15 cellular contexts compared by ENCODE assay signal in the genomic region with DNA sequence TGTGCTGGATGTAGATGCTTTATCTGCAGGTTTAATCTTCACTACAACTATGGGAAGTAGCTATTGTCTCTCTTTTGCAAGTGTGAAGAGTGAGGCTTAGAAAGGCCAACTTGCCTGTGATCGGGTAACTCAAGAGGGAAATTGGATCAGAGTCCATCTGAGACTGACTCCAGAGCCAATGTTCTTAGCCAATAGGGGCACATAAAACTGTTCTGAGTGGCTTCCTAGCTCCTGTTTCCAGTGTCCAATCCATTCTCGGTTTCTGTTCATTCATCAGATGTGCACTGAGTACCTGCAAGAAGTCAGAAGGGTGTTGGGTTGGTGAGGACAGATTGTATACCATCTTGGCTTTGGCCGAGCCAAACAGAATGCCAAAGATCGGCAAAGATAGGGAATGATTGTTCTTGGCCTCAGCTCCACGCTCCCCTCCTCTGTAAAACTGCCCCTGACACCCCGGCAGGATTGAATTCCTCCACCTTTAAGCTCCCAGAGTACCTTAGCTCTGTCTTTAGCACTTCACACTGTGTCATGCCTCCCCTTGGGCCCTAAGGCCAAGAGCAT.
DNase-seq lines count a peak whose midpoint lies in the region; ATAC-seq and TF ChIP-seq lines count a peak whose summit lies in the region.
"Had no signal": no experiment of that assay in that cellular context is flagged by ENCODE, and none has a peak within 500 bp of the region (broad histone marks: within the 10 kb centered on the region; RNA-seq: fewer than 3 reads in every experiment).

No MANE protein-coding gene starts in this region.

- no peaks in the 10 kb centered on the region for H3K36me3 ChIP-seq in heart right ventricle
- no peaks in the 10 kb centered on the region for H3K36me3 ChIP-seq in left lung
- H3K36me3 ChIP-seq: lower lobe of right lung had no signal

- no peak for DNase-seq in heart right ventricle
- no peak for DNase-seq in cardiac septum (ENCODE audit: low spot score)
- no peak for DNase-seq in natural killer cell
- no peak for DNase-seq in osteocyte (ENCODE audit: extremely low spot score, unreplicated experiment)
- no peak for DNase-seq in NCI-H146 (lab: John Stamatoyannopoulos, UW)
- no peak for DNase-seq in left lung
- DNase-seq in kidney tubule cell (ENCODE audit: low spot score) = no peak
- DNase-seq: activated CD8-positive, alpha-beta memory T cell treated with anti-CD3 and anti-CD28 coated beads, Interleukin-2, amount 50 U/mL, for 4 hours; activated naive CD8-positive, alpha-beta T cell treated with anti-CD3 and anti-CD28 coated beads, Interleukin-2, amount 10 ng/mL, durations not matched to agents 7 days and 5 days; GF-D8; lower lobe of right lung; NCI-H2029 treated with DMSO at 0.1 percent for 48 hours; NCI-H69 had no signal

- H3K36me3 Mint-ChIP-seq in natural killer cell (no peaks in the 10 kb centered on the region), osteocyte (ENCODE audit: unreplicated experiment) (no peaks in the 10 kb centered on the region)

- intact Hi-C loops in heart right ventricle (cut with DNase I) = loop anchor here in 3 of 10 donors (5.0 to 10.0 kb wide), 3 partner anchors 56 to 78 kb away; no protein-coding TSS in a partner anchor
- intact Hi-C loops in cardiac septum (cut with DNase I) = loop anchor here (5.0 kb wide), 1 partner anchor 93 kb away; no protein-coding TSS in a partner anchor
- intact Hi-C loops in natural killer cell (cut with micrococcal nuclease) = loop anchor here (2.0 kb wide), 1 partner anchor 68 kb away; no protein-coding TSS in a partner anchor
- intact Hi-C loops in left lung (cut with DNase I) = no loop called here

- H3K27me3 ChIP-seq in heart right ventricle (no peaks in the 10 kb centered on the region), left lung (no peaks in the 10 kb centered on the region)

- H3K27ac ChIP-seq in heart right ventricle = peak overlapping the region in 7 of 10 donors; percentile 57 to 90 (median 80)
- H3K27ac ChIP-seq in angular gyrus (ENCODE audit: low read depth, low read length) = peak overlapping the region; percentile 0
- H3K27ac ChIP-seq in left lung = peak overlapping the region in 1 of 2 donors; percentile 62

- H3K27me3 Mint-ChIP-seq in natural killer cell (ENCODE audit: low read depth in 2 of 2) (no peaks in the 10 kb centered on the region), osteocyte (ENCODE audit: unreplicated experiment) (no peaks in the 10 kb centered on the region)
- H3K27me3 Mint-ChIP-seq: activated naive CD8-positive, alpha-beta T cell treated with anti-CD3 and anti-CD28 coated beads, Interleukin-2, amount 10 ng/mL, durations not matched to agents 7 days and 5 days had no signal

- H3K4me1 Mint-ChIP-seq in natural killer cell (peaks cover 77 to 83% of the 10 kb centered on the region in 2 donors), osteocyte (ENCODE audit: unreplicated experiment) (peaks cover 18% of the 10 kb centered on the region)

- ATAC-seq in heart right ventricle (peak in 2 of 8 donors; percentile 6 to 57), natural killer cell (no peak), left lung (no peak)

- H3K9me3 Mint-ChIP-seq in natural killer cell (no peaks in the 10 kb centered on the region), osteocyte (ENCODE audit: unreplicated experiment) (no peaks in the 10 kb centered on the region)
- H3K9me3 Mint-ChIP-seq: activated naive CD8-positive, alpha-beta T cell treated with anti-CD3 and anti-CD28 coated beads, Interleukin-2, amount 10 ng/mL, durations not matched to agents 7 days and 5 days had no signal

- H3K9me3 ChIP-seq in heart right ventricle (no peaks in the 10 kb centered on the region), left lung (no peaks in the 10 kb centered on the region)
- H3K9me3 ChIP-seq: lower lobe of right lung had no signal

- H3K4me3 Mint-ChIP-seq in natural killer cell (peak overlapping the region; percentile 25), osteocyte (ENCODE audit: unreplicated experiment) (no peak overlapping the region)
- H3K4me3 Mint-ChIP-seq: activated naive CD8-positive, alpha-beta T cell treated with anti-CD3 and anti-CD28 coated beads, Interleukin-2, amount 10 ng/mL, durations not matched to agents 7 days and 5 days had no signal

- H3K4me1 ChIP-seq in heart right ventricle (peaks cover 0 to 60% (median 25%) of the 10 kb centered on the region in 9 donors), left lung (peaks cover 10 to 66% of the 10 kb centered on the region in 2 donors)

- TF ChIP-seq CTCF in heart right ventricle (IDR thresholded peaks at IDR 0.05) = no peak
- TF ChIP-seq CTCF in natural killer cell (IDR thresholded peaks at IDR 0.05) = no peak
- no peak for TF ChIP-seq CTCF in osteocyte (IDR thresholded peaks at IDR 0.05)
- TF ChIP-seq CTCF in left lung (IDR thresholded peaks at IDR 0.05) = no peak

- no peak overlapping the region for H3K4me3 ChIP-seq in heart right ventricle
- H3K4me3 ChIP-seq in left lung = no peak overlapping the region
- H3K4me3 ChIP-seq: lower lobe of right lung, smooth muscle cell had no signal

- H3K27ac Mint-ChIP-seq in natural killer cell (peak overlapping the region; percentile 79 to 91), osteocyte (ENCODE audit: unreplicated experiment) (no peak overlapping the region)

- 83 to 86% methylated on average over 6 of the region's 6 CpGs for whole genome bisulfite sequencing in heart right ventricle, 2 donors

Comparison
In these comparisons a context has a peak if more than half of its experiments do, and no peak if none do; other contexts are left out.
1. intact Hi-C loops: an anchor here in cardiac septum (5.0 kb wide) and natural killer cell (2.0 kb wide); none called in left lung.